Comparison of ENCODE assay signal across 8 cellular contexts in genomic region chr1:54474500-54475235, GRCh38.
A peak's percentile ranks its signal among the peaks of the same experiment; 100 is the strongest.
DNase-seq lines count a peak whose midpoint lies in the region; ATAC-seq and TF ChIP-seq lines count a peak whose summit lies in the region.

No MANE protein-coding gene starts in this region.

- H3K9me3 ChIP-seq in CD4-positive, alpha-beta T cell (ENCODE audit: control insufficient read depth, low read length), result no peaks in the 10 kb centered on the region
- H3K9me3 ChIP-seq in endodermal cell (ENCODE audit: control insufficient read depth, low read length) (no peaks in the 10 kb centered on the region), neuronal stem cell (replicated peaks in 1 of 2; ENCODE audit: control insufficient read depth in 2 of 2, insufficient read depth in 1 of 2, low read depth in 1 of 2, low read length in 2 of 2) (no peaks in the 10 kb centered on the region)

- TF ChIP-seq CTCF in CD4-positive, alpha-beta T cell (IDR thresholded peaks at IDR 0.05), result no peak
- TF ChIP-seq CTCF in endodermal cell (conservative IDR thresholded peaks at IDR 0.05), result no peak

- H2BK15ac ChIP-seq in neuronal stem cell (ENCODE audit: low read length), result peak overlapping the region; percentile 76

- intact Hi-C loops in CD4-positive, alpha-beta T cell (cut with DNase I, micrococcal nuclease), result loop anchor here in 1 of 2 experiments (1.0 kb wide), 1 partner anchor 12 kb away; no protein-coding TSS in a partner anchor

- peak overlapping the region; percentile 98 for H3K18ac ChIP-seq in neuronal stem cell (ENCODE audit: low read length)

- H3K4me2 ChIP-seq in neuronal stem cell (ENCODE audit: insufficient read depth, low read length, poor library complexity, severe bottlenecking), result peak overlapping the region; percentile 64

- no peak overlapping the region for H4K8ac ChIP-seq in neuronal stem cell (ENCODE audit: low read depth, low read length)

- H3K36me3 ChIP-seq in endodermal cell (ENCODE audit: control insufficient read depth, insufficient read depth, low read length), result no peaks in the 10 kb centered on the region
- H3K36me3 ChIP-seq in neuronal stem cell (replicated peaks in 1 of 2; ENCODE audit: control insufficient read depth in 2 of 2, insufficient read depth in 2 of 2, low read length in 2 of 2), result no peaks in the 10 kb centered on the region

- no peaks in the 10 kb centered on the region for H3K9me3 Mint-ChIP-seq in CD4-positive, alpha-beta T cell
- no peaks in the 10 kb centered on the region for H3K9me3 Mint-ChIP-seq in endodermal cell

- H3K4me1 Mint-ChIP-seq in CD4-positive, alpha-beta T cell (ENCODE audit: low read depth), result peaks cover 59% of the 10 kb centered on the region
- peaks cover 48% of the 10 kb centered on the region for H3K4me1 Mint-ChIP-seq in endodermal cell

- H2AK5ac ChIP-seq in neuronal stem cell (ENCODE audit: low read depth, low read length), result peak overlapping the region; percentile 99

- peak overlapping the region; percentile 91 for H3K4me3 Mint-ChIP-seq in CD4-positive, alpha-beta T cell
- peak overlapping the region; percentile 49 for H3K4me3 Mint-ChIP-seq in endodermal cell

- peak in 4 of 10 experiments; percentile 24 to 43 (median 35) for DNase-seq in CD4-positive, alpha-beta T cell
- DNase-seq in NCI-H82 (lab: John Stamatoyannopoulos, UW), result peak; percentile 90
- DNase-seq in endodermal cell, result peak; percentile 81
- DNase-seq in neuronal stem cell (ENCODE audit: low spot score), result no peak
- DNase-seq in NCI-H1436 treated with DMSO at 0.1 percent for 48 hours (lab: John Stamatoyannopoulos, UW), result no peak
- no peak for DNase-seq in NCI-H345 treated with DMSO at 0.1 percent for 48 hours (lab: John Stamatoyannopoulos, UW; ENCODE audit: unreplicated experiment)

- peak overlapping the region; percentile 87 for H2BK12ac ChIP-seq in neuronal stem cell (ENCODE audit: low read length)

- H2AFZ ChIP-seq in neuronal stem cell (ENCODE audit: low read length), result peak overlapping the region; percentile 78

- no peaks in the 10 kb centered on the region for H3K36me3 Mint-ChIP-seq in CD4-positive, alpha-beta T cell (ENCODE audit: low read depth)
- no peaks in the 10 kb centered on the region for H3K36me3 Mint-ChIP-seq in endodermal cell (ENCODE audit: low read depth)

- H3K4ac ChIP-seq in neuronal stem cell (ENCODE audit: low read length), result no peak overlapping the region

- H3K14ac ChIP-seq in neuronal stem cell (ENCODE audit: low read length), result no peak overlapping the region

- H3K79me1 ChIP-seq in neuronal stem cell (ENCODE audit: low read depth, low read length), result no peaks in the 10 kb centered on the region

- H2BK120ac ChIP-seq in neuronal stem cell (ENCODE audit: low read depth, low read length), result peak overlapping the region; percentile 98

- peak overlapping the region; percentile 88 for H2BK5ac ChIP-seq in neuronal stem cell (ENCODE audit: low read length)

- POLR2A ChIA-PET in CD4-positive, alpha-beta T cell (lab: Charles Lee), result interaction anchor here (0.7 to 4.5 kb wide), 4 partner anchors 13 to 68 kb away, joined by 4 to 41 read pairs (median 12); partner anchors contain the start of gene SSBP3

- 13 to 17% methylated on average over 3 to 47 of the region's 47 CpGs for WGBS in endodermal cell (ENCODE audit: insufficient coverage in 1 of 2, insufficient read length in 1 of 2), 2 experiments
- WGBS in neuronal stem cell (ENCODE audit: extremely low coverage in 2 of 2, insufficient read length in 2 of 2, insufficient replicate concordance in 1 of 2), 2 donors, result no CpG with 5 or more reads among the region's 47 CpGs

- no peaks in the 10 kb centered on the region for H3K27me3 ChIP-seq in CD4-positive, alpha-beta T cell (ENCODE audit: control insufficient read depth, insufficient read depth, low read length)
- H3K27me3 ChIP-seq in endodermal cell (ENCODE audit: control insufficient read depth, insufficient read depth, low read length, poor library complexity, severe bottlenecking), result no peaks in the 10 kb centered on the region
- H3K27me3 ChIP-seq in neuronal stem cell (ENCODE audit: control insufficient read depth in 3 of 3, insufficient read depth in 3 of 3, low read depth in 1 of 3, low read length in 3 of 3), result no peaks in the 10 kb centered on the region

- CTCF ChIA-PET in CD4-positive, alpha-beta T cell (lab: Charles Lee), result interaction anchor here (1.0 kb wide), 1 partner anchor 15 kb away, joined by 3 read pairs; no protein-coding TSS in a partner anchor

- no peak overlapping the region for H3K4me3 ChIP-seq in endodermal cell (ENCODE audit: low read length)
- H3K4me3 ChIP-seq in neuronal stem cell (ENCODE audit: low read length in 2 of 2), result peak overlapping the region; percentile 22 to 26

- no peaks in the 10 kb centered on the region for H3K27me3 Mint-ChIP-seq in CD4-positive, alpha-beta T cell
- peaks cover 22% of the 10 kb centered on the region for H3K27me3 Mint-ChIP-seq in endodermal cell (ENCODE audit: insufficient read depth)

- H3K23ac ChIP-seq in neuronal stem cell (ENCODE audit: low read depth, low read length, poor library complexity), result no peak overlapping the region

- peak; percentile 56 for ATAC-seq in CD4-positive, alpha-beta T cell (ENCODE audit: poor library complexity)
- ATAC-seq in HG03342 (IDR thresholded peaks at IDR 0.05; ENCODE audit: unreplicated experiment), result no peak
- ATAC-seq in HG03097 (IDR thresholded peaks at IDR 0.05; ENCODE audit: low FRiP score, unreplicated experiment), result no peak

- H3K27ac ChIP-seq in CD4-positive, alpha-beta T cell (ENCODE audit: low read depth, low read length), result peak overlapping the region; percentile 70
- H3K27ac ChIP-seq in endodermal cell (ENCODE audit: low read depth, low read length) (peak overlapping the region; percentile 79), neuronal stem cell (replicated peaks; ENCODE audit: low read length) (peak overlapping the region; percentile 16)

- H3K27ac Mint-ChIP-seq in CD4-positive, alpha-beta T cell, result peak overlapping the region; percentile 88
- peak overlapping the region; percentile 79 for H3K27ac Mint-ChIP-seq in endodermal cell

- H3K9ac ChIP-seq in endodermal cell (ENCODE audit: extremely low read depth, low read length, poor library complexity, severe bottlenecking), result no peak overlapping the region
- no peak overlapping the region for H3K9ac ChIP-seq in neuronal stem cell (ENCODE audit: low read depth, low read length, poor library complexity)

- H3K4me1 ChIP-seq in endodermal cell (ENCODE audit: control insufficient read depth, insufficient read depth, low read length) (peaks cover 32% of the 10 kb centered on the region), neuronal stem cell (ENCODE audit: control insufficient read depth in 2 of 2, insufficient read depth in 1 of 2, low read depth in 1 of 2, low read length in 2 of 2) (peaks cover 37 to 42% of the 10 kb centered on the region in 2 donors)

- peak overlapping the region; percentile 11 for H4K91ac ChIP-seq in neuronal stem cell (ENCODE audit: low read depth, low read length, poor library complexity)

Comparison
In these comparisons a context has a peak if more than half of its experiments do, and no peak if none do; other contexts are left out.
1. DNase-seq: peak in NCI-H82 (single experiment) and endodermal cell (single experiment); none in neuronal stem cell (single experiment), NCI-H1436 treated with DMSO at 0.1 percent for 48 hours (single experiment) and NCI-H345 treated with DMSO at 0.1 percent for 48 hours (single experiment).
2. H3K27ac ChIP-seq: peak in every context shown above with its lines; median percentile 79 in endodermal cell; 70 in CD4-positive, alpha-beta T cell; 16 in neuronal stem cell.